In the genomic region with DNA sequence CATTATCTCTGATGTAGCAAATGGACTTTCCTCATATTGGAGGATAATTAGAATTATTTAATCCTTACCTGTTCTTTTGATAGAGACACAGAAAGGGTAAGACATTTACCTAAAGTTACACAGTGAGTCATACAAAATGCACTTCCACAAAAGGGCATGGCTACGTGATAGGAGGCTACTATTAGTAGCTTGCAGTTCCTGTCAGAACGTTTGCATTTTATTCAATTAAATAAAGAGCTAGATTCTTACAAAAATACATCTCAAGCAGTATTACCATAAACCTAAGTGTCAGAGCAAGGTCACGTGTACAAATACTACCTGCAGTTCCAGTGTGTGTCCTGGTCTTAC, we compare ENCODE assay signal across 14 cellular contexts.
"Had no signal": no experiment of that assay in that cellular context is flagged by ENCODE, and none has a peak within 500 bp of the region (broad histone marks: within the 10 kb centered on the region; RNA-seq: fewer than 3 reads in every experiment).

No MANE protein-coding gene starts in this region.

- H3K4me3 Mint-ChIP-seq: brain; natural killer cell treated with Interleukin-12 subunit alpha and Interleukin-12 subunit beta and Interleukin-15 and Interleukin-18, amount 100 ng/mL, for 72 hours; stimulated activated naive CD8-positive, alpha-beta T cell treated with anti-CD3 and anti-CD28 coated beads, Interleukin-15, amount 100 ng/mL, for 72 hours; T-cell had no signal

- H3K27me3 Mint-ChIP-seq: brain; natural killer cell treated with Interleukin-12 subunit alpha and Interleukin-12 subunit beta and Interleukin-15 and Interleukin-18, amount 100 ng/mL, for 72 hours; stimulated activated naive CD8-positive, alpha-beta T cell treated with anti-CD3 and anti-CD28 coated beads, Interleukin-15, amount 100 ng/mL, for 72 hours; T-cell had no signal

- H3K27ac Mint-ChIP-seq: activated T-helper 2 cell treated with anti-CD3 and anti-CD28 coated beads, Interferon-gamma antibody, Interleukin-2, Interleukin-4, amounts not matched to agents 10 μg/mL and 5 μg/mL and 100 μg/mL, durations not matched to agents 14 hours and 24 hours and 36 hours; stimulated activated naive CD8-positive, alpha-beta T cell treated with anti-CD3 and anti-CD28 coated beads, Interleukin-15, amount 100 ng/mL, for 72 hours; T-cell had no signal

- H3K9me3 ChIP-seq: testis had no signal

- H3K9me3 Mint-ChIP-seq: activated T-helper 2 cell treated with anti-CD3 and anti-CD28 coated beads, Interferon-gamma antibody, Interleukin-2, Interleukin-4, amounts not matched to agents 10 μg/mL and 5 μg/mL and 100 μg/mL, durations not matched to agents 14 hours and 24 hours and 36 hours; brain; natural killer cell treated with Interleukin-12 subunit alpha and Interleukin-12 subunit beta and Interleukin-15 and Interleukin-18, amount 100 ng/mL, for 72 hours; stimulated activated naive CD8-positive, alpha-beta T cell treated with anti-CD3 and anti-CD28 coated beads, Interleukin-15, amount 100 ng/mL, for 72 hours; T-cell had no signal

- DNase-seq: activated CD4-positive, CD25-positive, alpha-beta regulatory T cell treated with anti-CD3 and anti-CD28 coated beads, Interleukin-2, amount 50 U/mL, for 72 hours; activated naive CD4-positive, alpha-beta T cell treated with anti-CD3 and anti-CD28 coated beads, Interleukin-2, amount 50 U/mL, for 16 hours; amniotic stem cell; cortex of kidney; effector CD4-positive, alpha-beta T cell; foreskin keratinocyte; glutamatergic neuron; stimulated activated naive CD8-positive, alpha-beta T cell treated with anti-CD3 and anti-CD28 coated beads, Interleukin-15, amount 100 ng/mL, for 72 hours; T-cell; T-helper 9 cell; testis had no signal

- ATAC-seq: foreskin keratinocyte; natural killer cell treated with Interleukin-12 subunit alpha and Interleukin-12 subunit beta and Interleukin-15 and Interleukin-18, amount 100 ng/mL, for 72 hours; stimulated activated naive CD8-positive, alpha-beta T cell treated with anti-CD3 and anti-CD28 coated beads, Interleukin-15, amount 100 ng/mL, for 72 hours; T-cell had no signal

- H3K27me3 ChIP-seq: foreskin keratinocyte, testis had no signal

- H3K27ac ChIP-seq: foreskin keratinocyte had no signal

- H3K4me3 ChIP-seq: testis had no signal
